Comparison of ENCODE assay signal across 8 cellular contexts in the genomic region with DNA sequence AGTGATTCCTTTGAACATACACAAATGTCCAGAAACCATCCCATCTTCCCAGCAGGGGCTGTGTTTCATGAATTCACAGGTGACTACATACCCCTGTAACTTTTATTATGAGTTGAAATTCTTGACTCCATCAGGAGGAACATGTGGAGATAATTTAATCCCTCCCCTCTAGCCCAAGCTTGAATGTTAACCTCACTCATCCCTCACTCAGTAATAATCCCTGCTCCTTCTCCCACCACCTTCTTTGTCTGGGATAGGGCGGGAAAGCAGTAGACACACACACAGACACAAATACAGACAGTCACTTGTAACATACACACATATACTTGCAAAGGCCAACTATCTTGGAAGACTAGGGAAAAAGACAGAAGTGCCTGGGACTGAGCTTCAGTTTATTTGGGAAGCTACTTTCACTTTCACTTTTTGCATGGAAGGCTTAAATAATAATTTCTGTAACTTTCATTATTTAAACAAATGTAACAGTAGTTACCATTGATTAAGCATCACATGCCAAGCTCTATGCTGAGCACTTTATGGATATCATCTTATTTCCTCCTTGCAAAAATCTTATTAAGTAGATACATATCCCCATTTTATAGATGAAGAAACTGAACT. TPM values are rescaled to one million over a fixed set of nuclear protein-coding genes. Genes with fewer than 3 reads are reported as not detected.
DNase-seq lines count a peak whose midpoint lies in the region; ATAC-seq and TF ChIP-seq lines count a peak whose summit lies in the region.

No MANE protein-coding gene starts in this region.

- H3K4me3 ChIP-seq in NB4 (ENCODE audit: low read depth, low read length) = peak overlapping the region; percentile 50
- peak overlapping the region; percentile 74 for H3K4me3 ChIP-seq in endocrine pancreas (ENCODE audit: control insufficient read depth, insufficient read depth, low read length)
- H3K4me3 ChIP-seq in naive thymus-derived CD4-positive, alpha-beta T cell (ENCODE audit: low read length) = peak overlapping the region; percentile 19

- no peaks in the 10 kb centered on the region for H3K36me3 ChIP-seq in endocrine pancreas (ENCODE audit: control insufficient read depth, insufficient read depth, low read length)
- no peaks in the 10 kb centered on the region for H3K36me3 ChIP-seq in naive thymus-derived CD4-positive, alpha-beta T cell (ENCODE audit: control insufficient read depth in 2 of 3, insufficient read depth in 3 of 3, low read length in 3 of 3)

- intact Hi-C loops in naive thymus-derived CD4-positive, alpha-beta T cell (cut with micrococcal nuclease) = no loop called here

- peaks cover 5 to 32% (median 14%) of the 10 kb centered on the region in 7 donors for H3K4me1 Mint-ChIP-seq in naive thymus-derived CD4-positive, alpha-beta T cell

- H3K27me3 ChIP-seq in endocrine pancreas (ENCODE audit: control insufficient read depth, insufficient read depth, low read length) = no peaks in the 10 kb centered on the region
- H3K27me3 ChIP-seq in naive thymus-derived CD4-positive, alpha-beta T cell (ENCODE audit: control insufficient read depth in 2 of 2, insufficient read depth in 2 of 2, low read length in 2 of 2) = no peaks in the 10 kb centered on the region

- CTCF ChIA-PET in naive thymus-derived CD4-positive, alpha-beta T cell (lab: Charles Lee) = no interaction called here

- no peak overlapping the region for H3K27ac ChIP-seq in naive thymus-derived CD4-positive, alpha-beta T cell (ENCODE audit: low read depth, low read length)

- H3K27ac Mint-ChIP-seq in naive thymus-derived CD4-positive, alpha-beta T cell = no peak overlapping the region

- H3K9me3 Mint-ChIP-seq in naive thymus-derived CD4-positive, alpha-beta T cell = no peaks in the 10 kb centered on the region

- ATAC-seq in naive thymus-derived CD4-positive, alpha-beta T cell = no peak

- H3K9me3 ChIP-seq in endocrine pancreas (ENCODE audit: control insufficient read depth, low read length) = no peaks in the 10 kb centered on the region
- no peaks in the 10 kb centered on the region for H3K9me3 ChIP-seq in naive thymus-derived CD4-positive, alpha-beta T cell (ENCODE audit: control insufficient read depth in 2 of 3, low read length in 3 of 3)

- DNase-seq in AG20443 (ENCODE audit: low spot score) (peak; percentile 18), NB4 (ENCODE audit: low read depth) (no peak), SHP77 (lab: John Stamatoyannopoulos, UW) (no peak), 8988T (no peak), NCI-H187 treated with DMSO at 0.1 percent for 48 hours (lab: John Stamatoyannopoulos, UW) (no peak), NCI-H1930 (lab: John Stamatoyannopoulos, UW) (no peak)
- no peak for DNase-seq in naive thymus-derived CD4-positive, alpha-beta T cell

- H3K9ac ChIP-seq in endocrine pancreas (ENCODE audit: control insufficient read depth, insufficient read depth, low read length) = no peak overlapping the region

- H3K4me1 ChIP-seq in endocrine pancreas (ENCODE audit: control insufficient read depth, insufficient read depth, low read length) = no peaks in the 10 kb centered on the region
- peaks cover 0 to 8% of the 10 kb centered on the region in 2 donors for H3K4me1 ChIP-seq in naive thymus-derived CD4-positive, alpha-beta T cell (ENCODE audit: control insufficient read depth in 2 of 2, insufficient read depth in 2 of 2, low read length in 2 of 2)

- POLR2A ChIA-PET in naive thymus-derived CD4-positive, alpha-beta T cell (lab: Charles Lee) = no interaction called here

- H3K27me3 Mint-ChIP-seq in naive thymus-derived CD4-positive, alpha-beta T cell = peaks cover 11 to 18% (median 13%) of the 10 kb centered on the region in 5 donors

- TF ChIP-seq CTCF in NB4 (IDR thresholded peaks at IDR 0.05; ENCODE audit: low read depth, low read length) = no peak

- peak overlapping the region in 9 of 10 donors; percentile 55 to 76 (median 64) for H3K4me3 Mint-ChIP-seq in naive thymus-derived CD4-positive, alpha-beta T cell

- TF ChIP-seq POLR2A in NB4 (IDR thresholded peaks at IDR 0.05; ENCODE audit: extremely low read depth, insufficient read length) = no peak

- peaks cover 0 to 4% (median 0%) of the 10 kb centered on the region in 5 donors for H3K36me3 Mint-ChIP-seq in naive thymus-derived CD4-positive, alpha-beta T cell

RNA-seq across cellular contexts. Expression of gene AASS, which starts 7.3 kb away (rescaled TPM):
- 1 to 10 TPM in 4 of 5 experiments, under 1 TPM in 1; 0.94 to 4.1 (median 3.4) TPM for total RNA-seq in naive thymus-derived CD4-positive, alpha-beta T cell
- 1 to 10 TPM in 1 of 2 donors, under 1 TPM in 1; 0.31 to 2.0 TPM for polyA plus RNA-seq in naive thymus-derived CD4-positive, alpha-beta T cell

Comparison
In these comparisons a context has a peak if more than half of its experiments do, and no peak if none do; other contexts are left out.
1. H3K4me3 ChIP-seq: peak in every context shown above with its lines; median percentile 74 in endocrine pancreas; 50 in NB4; 19 in naive thymus-derived CD4-positive, alpha-beta T cell.